In the genomic region with DNA sequence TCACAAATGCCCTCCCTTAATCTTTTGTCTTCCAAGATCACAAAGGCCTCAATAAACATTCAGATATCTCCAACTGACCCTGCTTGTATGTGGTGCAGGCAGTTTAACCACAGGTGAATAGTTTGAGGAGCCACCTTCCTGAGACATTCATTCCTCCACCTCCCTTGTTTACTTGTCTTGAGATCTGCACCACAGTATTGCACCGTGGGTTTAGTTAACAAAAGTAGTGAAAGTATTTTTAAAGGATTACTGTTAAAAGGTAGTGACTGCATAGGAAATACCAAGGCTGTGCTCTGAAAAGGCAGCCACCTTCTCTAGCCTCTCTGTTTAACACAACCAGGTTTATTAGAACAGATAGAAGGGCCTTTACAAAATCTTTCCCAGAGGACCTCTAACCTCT, we compare ENCODE assay signal across 1 cellular context.
TF ChIP-seq lines count a peak whose summit lies in the region.

No MANE protein-coding gene starts in this region.

TF ChIP-seq in K562, 482 proteins besides CTCF, POLR2A, EP300 and RAD21:
- no peak for TF ChIP-seq SMARCB1 (IDR thresholded peaks at IDR 0.05; ENCODE audit: insufficient read length, low read depth)
- TF ChIP-seq SAFB2 (IDR thresholded peaks at IDR 0.05; ENCODE audit: borderline replicate concordance, low read depth, low read length, severe bottlenecking): no peak
- TF ChIP-seq ZNF830 (CRISPR knock-in tag; IDR thresholded peaks at IDR 0.05): no peak
- TF ChIP-seq, protein P1, sequence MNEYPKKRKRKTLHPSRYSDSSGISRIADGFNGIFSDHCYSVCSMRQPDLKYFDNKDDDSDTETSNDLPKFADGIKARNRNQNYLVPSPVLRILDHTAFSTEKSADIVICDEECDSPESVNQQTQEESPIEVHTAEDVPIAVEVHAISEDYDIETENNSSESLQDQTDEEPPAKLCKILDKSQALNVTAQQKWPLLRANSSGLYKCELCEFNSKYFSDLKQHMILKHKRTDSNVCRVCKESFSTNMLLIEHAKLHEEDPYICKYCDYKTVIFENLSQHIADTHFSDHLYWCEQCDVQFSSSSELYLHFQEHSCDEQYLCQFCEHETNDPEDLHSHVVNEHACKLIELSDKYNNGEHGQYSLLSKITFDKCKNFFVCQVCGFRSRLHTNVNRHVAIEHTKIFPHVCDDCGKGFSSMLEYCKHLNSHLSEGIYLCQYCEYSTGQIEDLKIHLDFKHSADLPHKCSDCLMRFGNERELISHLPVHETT (CRISPR knock-in tag; conservative IDR thresholded peaks at IDR 0.05 in 1 of 2, IDR thresholded peaks at IDR 0.05 in 1 of 2): no peak
- no peak for TF ChIP-seq POLR3A (IDR thresholded peaks at IDR 0.05; ENCODE audit: borderline replicate concordance, extremely low read depth, insufficient read depth, insufficient read length)
- TF ChIP-seq RBM15 (IDR thresholded peaks at IDR 0.05; ENCODE audit: insufficient read depth, low read length): no peak
- TF ChIP-seq ESRRA (IDR thresholded peaks at IDR 0.05; ENCODE audit: borderline replicate concordance, low read depth): no peak
- TF ChIP-seq ZNF3 (CRISPR knock-in tag; IDR thresholded peaks at IDR 0.05): no peak
- TF ChIP-seq, protein P2, sequence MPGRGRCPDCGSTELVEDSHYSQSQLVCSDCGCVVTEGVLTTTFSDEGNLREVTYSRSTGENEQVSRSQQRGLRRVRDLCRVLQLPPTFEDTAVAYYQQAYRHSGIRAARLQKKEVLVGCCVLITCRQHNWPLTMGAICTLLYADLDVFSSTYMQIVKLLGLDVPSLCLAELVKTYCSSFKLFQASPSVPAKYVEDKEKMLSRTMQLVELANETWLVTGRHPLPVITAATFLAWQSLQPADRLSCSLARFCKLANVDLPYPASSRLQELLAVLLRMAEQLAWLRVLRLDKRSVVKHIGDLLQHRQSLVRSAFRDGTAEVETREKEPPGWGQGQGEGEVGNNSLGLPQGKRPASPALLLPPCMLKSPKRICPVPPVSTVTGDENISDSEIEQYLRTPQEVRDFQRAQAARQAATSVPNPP (IDR thresholded peaks at IDR 0.05; ENCODE audit: borderline replicate concordance, insufficient read depth, insufficient read length): no peak
- TF ChIP-seq EP400 (IDR thresholded peaks at IDR 0.05): no peak
- no peak for TF ChIP-seq ZNF717 (CRISPR knock-in tag; IDR thresholded peaks at IDR 0.05)
- TF ChIP-seq TEAD4 (IDR thresholded peaks at IDR 0.05; ENCODE audit: low read length): no peak
- no peak for TF ChIP-seq TEAD4 (CRISPR knock-in tag; IDR thresholded peaks at IDR 0.05; ENCODE audit: borderline replicate concordance)
- TF ChIP-seq ZNF699 (CRISPR knock-in tag; IDR thresholded peaks at IDR 0.05; ENCODE audit: insufficient replicate concordance): no peak
